ENCODE assay signal across 8 cellular contexts in the genomic region with DNA sequence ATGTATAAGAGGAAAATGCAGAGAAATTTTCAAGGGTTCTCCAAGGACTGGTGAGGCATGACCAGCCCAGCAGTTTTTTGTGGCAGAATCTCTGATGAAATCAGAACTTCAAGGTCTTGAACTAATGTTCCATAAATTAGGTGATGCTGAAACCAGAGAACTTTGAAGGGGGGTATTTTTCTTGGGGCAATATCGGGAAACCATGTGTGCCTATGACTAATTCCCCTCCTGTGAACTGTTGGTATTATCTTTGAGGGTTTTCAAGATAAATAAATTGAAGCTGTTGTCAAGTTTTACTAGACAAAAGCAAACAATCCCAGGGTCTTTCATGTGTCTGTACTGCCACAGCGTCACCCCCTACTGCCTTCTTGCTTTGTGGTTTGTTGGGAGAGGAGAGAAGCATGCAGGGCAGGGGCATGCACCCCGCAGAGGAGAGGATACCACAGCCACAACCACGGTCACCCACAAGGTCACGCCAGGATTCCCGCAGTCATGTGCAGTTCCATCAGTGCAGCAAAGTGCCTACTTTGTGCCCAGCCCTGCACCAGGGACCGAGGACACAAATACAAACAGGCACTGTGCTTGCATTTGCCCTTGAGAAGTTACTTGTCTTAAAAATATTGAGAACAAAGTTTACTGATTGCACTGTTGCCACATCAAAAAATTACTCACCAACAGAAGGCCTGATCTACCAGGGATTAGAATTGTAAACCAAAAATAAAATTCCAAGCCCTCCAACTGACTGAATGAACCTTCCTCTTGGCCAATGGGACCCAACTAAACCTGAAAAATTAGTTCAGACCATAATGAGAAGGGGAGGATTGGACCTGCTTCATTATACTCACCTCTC.
DNase-seq lines count a peak whose midpoint lies in the region; ATAC-seq, FAIRE-seq and TF ChIP-seq lines count a peak whose summit lies in the region.

No MANE protein-coding gene starts in this region.

- H4K5ac ChIP-seq in H1 (ENCODE audit: insufficient read length, low read depth, low read length): no peak overlapping the region

- H3K9me3 ChIP-seq in Panc1 (ENCODE audit: control insufficient read depth, insufficient read depth, low read depth, low read length) (no peaks in the 10 kb centered on the region), H1 (ENCODE audit: insufficient read depth in 2 of 2, low read depth in 1 of 2, low read length in 1 of 2) (no peaks in the 10 kb centered on the region; a peak in 1 of 4 replicates), esophagus muscularis mucosa (no peaks in the 10 kb centered on the region)

- no peak overlapping the region for H3K4me2 ChIP-seq in H1 (ENCODE audit: insufficient read depth in 1 of 2, low read depth in 2 of 2, low read length in 2 of 2)

- no peak for TF ChIP-seq RAD21 in H1 (IDR thresholded peaks at IDR 0.05 in 1 of 2, conservative IDR thresholded peaks at IDR 0.05 in 1 of 2; ENCODE audit: low read depth in 2 of 2, low read length in 2 of 2)

- H3K79me2 ChIP-seq in H1 (ENCODE audit: control insufficient read depth in 1 of 2, insufficient read depth in 2 of 2, low read length in 2 of 2): no peaks in the 10 kb centered on the region

- DNase-seq in activated T-cell treated with anti-CD3 and anti-CD28 coated beads for 48 hours (ENCODE audit: low read depth): peak; percentile 10
- DNase-seq in activated T-cell treated with anti-CD3 and anti-CD28 coated beads, Interleukin-2, amount 50 U/mL, for 1 hour: no peak
- no peak for DNase-seq in Panc1 (ENCODE audit: low read depth, low spot score)
- no peak for DNase-seq in H1 (ENCODE audit: low read depth in 1 of 2, low spot score in 2 of 2)
- DNase-seq in stimulated activated naive B cell treated with anti-CD40 and anti-IgM and Interleukin-4, amounts not matched to agents 10 μg/mL and 1 μg/mL and 100 μg/mL, for 72 hours: no peak
- DNase-seq in COR-L47 (lab: John Stamatoyannopoulos, UW): no peak
- DNase-seq in esophagus muscularis mucosa (ENCODE audit: extremely low spot score): no peak

- ATAC-seq in Panc1 (peak; percentile 90), GM21576 (IDR thresholded peaks at IDR 0.05; ENCODE audit: unreplicated experiment) (no peak)
- peak; percentile 33 to 48 for ATAC-seq in stimulated activated naive B cell treated with anti-CD40 and anti-IgM and Interleukin-4, amounts not matched to agents 10 μg/mL and 1 μg/mL and 100 μg/mL, for 72 hours (replicated peaks)

- H2AFZ ChIP-seq in H1 (ENCODE audit: low read length): no peak overlapping the region

- no peak for FAIRE-seq in H1 (lab: Jason Lieb, UNC)

- POLR2A ChIA-PET in Panc1 (lab: Charles Lee) (no interaction called here), H1 (lab: Charles Lee; ENCODE audit: partially characterized antibody) (no interaction called here)

- H3K27ac ChIP-seq in Panc1 (ENCODE audit: low read length): peak overlapping the region; percentile 71
- H3K27ac ChIP-seq in H1 (ENCODE audit: low read depth, low read length): no peak overlapping the region
- H3K27ac ChIP-seq in esophagus muscularis mucosa (replicated peaks in 1 of 4): no peak overlapping the region

- H3K23me2 ChIP-seq in H1 (ENCODE audit: low read depth, low read length): no peaks in the 10 kb centered on the region

- H3K14ac ChIP-seq in H1 (ENCODE audit: insufficient read length): no peak overlapping the region

- H3K4me1 ChIP-seq in Panc1 (ENCODE audit: control insufficient read depth, insufficient read depth, low read length) (peaks cover 6% of the 10 kb centered on the region), H1 (replicated peaks in 1 of 4; ENCODE audit: control insufficient read depth in 3 of 4, insufficient read depth in 4 of 4, low read length in 3 of 4) (peaks cover 0 to 4% (median 0%) of the 10 kb centered on the region in 4 experiments; a peak in 2 of 7 replicates), esophagus muscularis mucosa (peaks cover 6 to 21% (median 20%) of the 10 kb centered on the region in 4 donors)

- H2BK20ac ChIP-seq in H1 (ENCODE audit: low read length): no peak overlapping the region

- H3K27me3 Mint-ChIP-seq in stimulated activated naive B cell treated with anti-CD40 and anti-IgM and Interleukin-4, amounts not matched to agents 10 μg/mL and 1 μg/mL and 100 μg/mL, for 72 hours: no peaks in the 10 kb centered on the region

- intact Hi-C loops in Panc1 (cut with micrococcal nuclease; ENCODE audit: unreplicated experiment) (no loop called here), esophagus muscularis mucosa (cut with DNase I) (loop anchor here (10.0 kb wide), 1 partner anchor 411 kb away; the partner anchor contains the start of gene TRIB2)

- 92% methylated on average over 7 of the region's 7 CpGs; no CpG with 5 or more reads in 1 of the 2 experiments for WGBS in H1 (ENCODE audit: extremely low coverage in 1 of 2, insufficient coverage in 1 of 2, insufficient read length in 1 of 2, insufficient replicate concordance in 2 of 2, low coverage in 1 of 2, low lambda C conversion rate in 2 of 2, missing lambda C conversion rate in 1 of 2), 2 experiments
- WGBS in esophagus muscularis mucosa: 95% methylated on average over 6 of the region's 7 CpGs

- H3K4ac ChIP-seq in H1 (replicated peaks; ENCODE audit: insufficient read length, low read depth, low read length): no peak overlapping the region

- no peak overlapping the region for H3K4me3 Mint-ChIP-seq in stimulated activated naive B cell treated with anti-CD40 and anti-IgM and Interleukin-4, amounts not matched to agents 10 μg/mL and 1 μg/mL and 100 μg/mL, for 72 hours

- no peaks in the 10 kb centered on the region for H3K36me3 ChIP-seq in Panc1 (ENCODE audit: control insufficient read depth, insufficient read depth, low read length)
- no peaks in the 10 kb centered on the region for H3K36me3 ChIP-seq in H1 (ENCODE audit: control insufficient read depth in 2 of 4, insufficient read depth in 4 of 4, low read length in 3 of 4)
- H3K36me3 ChIP-seq in esophagus muscularis mucosa: no peaks in the 10 kb centered on the region

- no peaks in the 10 kb centered on the region for H3K9me3 Mint-ChIP-seq in stimulated activated naive B cell treated with anti-CD40 and anti-IgM and Interleukin-4, amounts not matched to agents 10 μg/mL and 1 μg/mL and 100 μg/mL, for 72 hours

- TF ChIP-seq POLR2A in H1 (IDR thresholded peaks at IDR 0.05; ENCODE audit: control extremely low read depth in 1 of 2, low read depth in 2 of 2, low read length in 2 of 2): no peak
- TF ChIP-seq POLR2A in esophagus muscularis mucosa (IDR thresholded peaks at IDR 0.05; ENCODE audit: low read depth): no peak

- H3K23ac ChIP-seq in H1 (ENCODE audit: insufficient read length): no peak overlapping the region

- no peak overlapping the region for H3K9ac ChIP-seq in H1 (replicated peaks in 1 of 4; ENCODE audit: extremely low read depth in 1 of 4, low read depth in 3 of 4, low read length in 3 of 4)

- H3K4me3 ChIP-seq in Panc1 (ENCODE audit: low read depth in 2 of 2, low read length in 2 of 2): no peak overlapping the region
- H3K4me3 ChIP-seq in H1 (ENCODE audit: extremely low read depth in 1 of 4, insufficient read depth in 2 of 4, low read depth in 3 of 4, low read length in 4 of 4): no peak overlapping the region
- H3K4me3 ChIP-seq in esophagus muscularis mucosa: no peak overlapping the region

- no peaks in the 10 kb centered on the region for H3K79me1 ChIP-seq in H1 (ENCODE audit: low read depth, low read length)

- no peak overlapping the region for H3K27ac Mint-ChIP-seq in stimulated activated naive B cell treated with anti-CD40 and anti-IgM and Interleukin-4, amounts not matched to agents 10 μg/mL and 1 μg/mL and 100 μg/mL, for 72 hours

- H2BK15ac ChIP-seq in H1 (ENCODE audit: low read length): 0 out of 2 replicates have a peak overlapping the region, but pooled peaks have one; percentile 9

- no peaks in the 10 kb centered on the region for H3K36me3 Mint-ChIP-seq in stimulated activated naive B cell treated with anti-CD40 and anti-IgM and Interleukin-4, amounts not matched to agents 10 μg/mL and 1 μg/mL and 100 μg/mL, for 72 hours

- no peak overlapping the region for H3K56ac ChIP-seq in H1 (replicated peaks; ENCODE audit: insufficient read length, low read depth, low read length)

- no peak overlapping the region for H2BK5ac ChIP-seq in H1 (ENCODE audit: low read depth, low read length)

- no peak overlapping the region for H2AK5ac ChIP-seq in H1 (ENCODE audit: low read depth, low read length)

- H4K8ac ChIP-seq in H1 (ENCODE audit: extremely low read depth, insufficient read depth, low read length): no peak overlapping the region

- CTCF ChIA-PET in Panc1 (lab: Charles Lee) (no interaction called here), H1 (lab: Charles Lee; ENCODE audit: partially characterized antibody) (no interaction called here)

- no peak for TF ChIP-seq CTCF in Panc1 (IDR thresholded peaks at IDR 0.05)
- no peak for TF ChIP-seq CTCF in H1 (IDR thresholded peaks at IDR 0.05; ENCODE audit: control extremely low read depth in 1 of 3, insufficient read depth in 1 of 3, low read depth in 1 of 3, low read length in 3 of 3)
- TF ChIP-seq CTCF in esophagus muscularis mucosa (IDR thresholded peaks at IDR 0.05): no peak

- H3K18ac ChIP-seq in H1 (ENCODE audit: extremely low read depth, low read length): no peak overlapping the region

- peaks cover 6 to 17% of the 10 kb centered on the region in 2 donors for H3K4me1 Mint-ChIP-seq in stimulated activated naive B cell treated with anti-CD40 and anti-IgM and Interleukin-4, amounts not matched to agents 10 μg/mL and 1 μg/mL and 100 μg/mL, for 72 hours

- H2BK120ac ChIP-seq in H1 (replicated peaks; ENCODE audit: low read depth, low read length): no peak overlapping the region

- in situ Hi-C loops in Panc1 (cut with HindIII; ENCODE audit: low pct_unique_long_range_greater_than_20kb, low sequenced_read_pairs): no loop called here

- no peaks in the 10 kb centered on the region for H4K20me1 ChIP-seq in H1 (replicated peaks in 1 of 2; ENCODE audit: control insufficient read depth in 1 of 2, insufficient read depth in 2 of 2, low read length in 2 of 2)

- H2BK12ac ChIP-seq in H1 (ENCODE audit: low read depth, low read length): no peak overlapping the region

- H4K91ac ChIP-seq in H1 (replicated peaks; ENCODE audit: insufficient read length, low read length): no peak overlapping the region

- no TSS peak for BruUV-seq in Panc1 (replicated peaks; lab: Mats Ljungman, UMichigan)

- H3K27me3 ChIP-seq in Panc1 (ENCODE audit: control insufficient read depth, insufficient read depth, low read length) (no peaks in the 10 kb centered on the region), H1 (replicated peaks in 1 of 4; ENCODE audit: control insufficient read depth in 3 of 4, extremely low read depth in 1 of 4, insufficient read depth in 3 of 4, low read length in 3 of 4) (no peaks in the 10 kb centered on the region), esophagus muscularis mucosa (no peaks in the 10 kb centered on the region)

- TF ChIP-seq EP300 in H1 (IDR thresholded peaks at IDR 0.05; ENCODE audit: borderline replicate concordance in 1 of 2, low read depth in 2 of 2, low read length in 2 of 2): no peak
- no peak for TF ChIP-seq EP300 in esophagus muscularis mucosa (IDR thresholded peaks at IDR 0.05)
